ENCODE assay signal across 16 cellular contexts in the genomic region with DNA sequence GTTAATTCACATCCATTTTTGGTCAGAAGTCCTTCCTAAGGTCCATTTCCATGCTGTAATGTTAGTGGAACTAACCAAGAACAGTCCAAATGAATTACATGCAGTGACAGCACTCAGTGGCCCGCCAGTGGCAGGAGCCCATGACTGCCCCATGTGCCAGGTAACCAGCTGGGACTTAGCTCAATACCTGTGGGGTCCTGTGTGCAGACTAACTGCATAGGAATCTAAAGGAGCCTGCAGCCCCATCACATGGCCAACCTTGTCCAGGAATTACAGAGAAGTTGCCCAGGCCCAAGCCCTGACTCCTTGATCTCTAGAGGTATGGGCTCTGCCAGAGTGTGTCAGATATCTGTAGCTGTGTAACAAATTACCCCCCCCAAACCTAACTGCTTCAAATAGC. TPM values are rescaled to one million over a fixed set of nuclear protein-coding genes. Genes with fewer than 3 reads are reported as not detected.
DNase-seq lines count a peak whose midpoint lies in the region; ATAC-seq and TF ChIP-seq lines count a peak whose summit lies in the region.
"Had no signal": no experiment of that assay in that cellular context is flagged by ENCODE, and none has a peak within 500 bp of the region (broad histone marks: within the 10 kb centered on the region; RNA-seq: fewer than 3 reads in every experiment).

No MANE protein-coding gene starts in this region.

- H3K27me3 Mint-ChIP-seq in CD4-positive, alpha-beta memory T cell, result peaks cover 6 to 7% of the 10 kb centered on the region in 2 donors

- no peak for TF ChIP-seq EP300 in suprapubic skin (IDR thresholded peaks at IDR 0.05)

- H3K4me3 ChIP-seq in BLaER1 (no peak overlapping the region), DND-41 (ENCODE audit: low read depth in 1 of 2, low read length in 2 of 2) (no peak overlapping the region), suprapubic skin (no peak overlapping the region)
- H3K4me3 ChIP-seq in CD4-positive, alpha-beta memory T cell (ENCODE audit: low read length in 2 of 2), result no peak overlapping the region

- intact Hi-C loops in CD4-positive, alpha-beta memory T cell (cut with micrococcal nuclease), result no loop called here

- no peak overlapping the region for H2AFZ ChIP-seq in DND-41 (ENCODE audit: low read depth, low read length)

- ATAC-seq in DND-41 (ENCODE audit: insufficient read depth, low read depth), result no peak

- no peak overlapping the region for H3K27ac ChIP-seq in BLaER1
- peak overlapping the region; percentile 97 for H3K27ac ChIP-seq in DND-41 (ENCODE audit: low read length)
- H3K27ac ChIP-seq in suprapubic skin, result no peak overlapping the region
- H3K27ac ChIP-seq in CD4-positive, alpha-beta memory T cell (ENCODE audit: low read depth, low read length), result no peak overlapping the region

- no peak overlapping the region for H3K4me3 Mint-ChIP-seq in CD4-positive, alpha-beta memory T cell
- H3K4me3 Mint-ChIP-seq: CD4-positive, CD25-positive, alpha-beta regulatory T cell; H9 had no signal

- H3K36me3 Mint-ChIP-seq in CD4-positive, alpha-beta memory T cell, result peaks cover 0 to 6% of the 10 kb centered on the region in 2 donors

- H3K9me3 Mint-ChIP-seq in CD4-positive, alpha-beta memory T cell, result peaks cover 6 to 22% (median 16%) of the 10 kb centered on the region in 8 donors

- H3K4me1 Mint-ChIP-seq in CD4-positive, alpha-beta memory T cell, result no peaks in the 10 kb centered on the region
- H3K4me1 Mint-ChIP-seq: H9 had no signal

- CTCF ChIA-PET in CD4-positive, alpha-beta memory T cell (lab: Charles Lee; ENCODE audit: partially characterized antibody), result interaction anchor here (0.9 to 1.2 kb wide), 3 partner anchors 19 to 40 kb away, joined by 3 read pairs; no protein-coding TSS in a partner anchor

- no peak for DNase-seq in DND-41
- peak; percentile 42 for DNase-seq in islet precursor cell
- DNase-seq in suprapubic skin (ENCODE audit: low spot score in 2 of 2), result peak; percentile 12 to 24
- DNase-seq in CD4-positive, alpha-beta memory T cell, result no peak
- no peak for DNase-seq in NCI-H1417 (lab: John Stamatoyannopoulos, UW)
- no peak for DNase-seq in AG08396 (ENCODE audit: low spot score)
- DNase-seq: ACHN; CD4-positive, CD25-positive, alpha-beta regulatory T cell; IMR-90; Kasumi-1; NCI-H1930; SIG-M5 had no signal

- no peak for TF ChIP-seq POLR2A in suprapubic skin (IDR thresholded peaks at IDR 0.05)

- H3K27ac Mint-ChIP-seq in CD4-positive, alpha-beta memory T cell, result no peak overlapping the region
- H3K27ac Mint-ChIP-seq: CD4-positive, CD25-positive, alpha-beta regulatory T cell; H9 had no signal

- H3K9me3 ChIP-seq in BLaER1 (peaks cover 40% of the 10 kb centered on the region), DND-41 (ENCODE audit: insufficient read depth, low read length, severe bottlenecking) (peaks cover 22% of the 10 kb centered on the region), suprapubic skin (peaks cover 9% of the 10 kb centered on the region)
- no peaks in the 10 kb centered on the region for H3K9me3 ChIP-seq in CD4-positive, alpha-beta memory T cell (ENCODE audit: control insufficient read depth in 1 of 2, low read length in 2 of 2)

- H4K20me1 ChIP-seq in BLaER1 (no peaks in the 10 kb centered on the region), DND-41 (ENCODE audit: insufficient read depth, low read length) (no peaks in the 10 kb centered on the region)

- WGBS in suprapubic skin, result 86% methylated on average over 1 of the region's 1 CpG

- H3K27me3 ChIP-seq in BLaER1, result no peaks in the 10 kb centered on the region
- H3K27me3 ChIP-seq in DND-41 (ENCODE audit: insufficient read depth, low read length, poor library complexity), result no peaks in the 10 kb centered on the region
- H3K27me3 ChIP-seq in suprapubic skin, result no peaks in the 10 kb centered on the region
- H3K27me3 ChIP-seq in CD4-positive, alpha-beta memory T cell (ENCODE audit: insufficient read depth, low read length), result no peaks in the 10 kb centered on the region

- peak overlapping the region; percentile 24; the same call in 1 of the 2 replicates for H3K4me2 ChIP-seq in BLaER1
- H3K4me2 ChIP-seq in DND-41 (ENCODE audit: insufficient read depth, low read length), result no peak overlapping the region

- TF ChIP-seq CTCF in DND-41 (IDR thresholded peaks at IDR 0.05; ENCODE audit: borderline replicate concordance, extremely low read depth, low read length, poor library complexity, severe bottlenecking), result no peak
- TF ChIP-seq CTCF in suprapubic skin (IDR thresholded peaks at IDR 0.05), result no peak

- POLR2A ChIA-PET in CD4-positive, alpha-beta memory T cell (lab: Charles Lee; ENCODE audit: partially characterized antibody), result no interaction called here

- H3K4me1 ChIP-seq in BLaER1 (peaks cover 65% of the 10 kb centered on the region), DND-41 (ENCODE audit: insufficient read depth, low read length) (peaks cover 100% of the 10 kb centered on the region), suprapubic skin (peaks cover 1% of the 10 kb centered on the region)
- no peaks in the 10 kb centered on the region for H3K4me1 ChIP-seq in CD4-positive, alpha-beta memory T cell (ENCODE audit: insufficient read depth, low read length)

- H3K79me2 ChIP-seq in DND-41 (ENCODE audit: insufficient read depth, low read length), result peaks cover 55% of the 10 kb centered on the region

- H3K36me3 ChIP-seq in BLaER1, result no peaks in the 10 kb centered on the region
- H3K36me3 ChIP-seq in DND-41 (ENCODE audit: insufficient read depth, low read length), result peaks cover 69% of the 10 kb centered on the region
- no peaks in the 10 kb centered on the region for H3K36me3 ChIP-seq in suprapubic skin
- H3K36me3 ChIP-seq in CD4-positive, alpha-beta memory T cell (ENCODE audit: insufficient read depth, low read length), result no peaks in the 10 kb centered on the region

- no peak overlapping the region for H3K9ac ChIP-seq in BLaER1
- no peak overlapping the region for H3K9ac ChIP-seq in DND-41 (ENCODE audit: low read depth, low read length)

RNA-seq across cellular contexts. Expression of a gene that starts 35.4 kb away (rescaled TPM):
- under 1 TPM in 2 of 4 donors, not detected in 2; 0.48 to 0.52 TPM for total RNA-seq in suprapubic skin
- total RNA-seq in CD4-positive, alpha-beta memory T cell, result not detected
- polyA plus RNA-seq in CD4-positive, alpha-beta memory T cell, result not detected
- total RNA-seq: CD4-positive, CD25-positive, alpha-beta regulatory T cell; G401; HT1080; IMR-90 had no signal
- polyA plus RNA-seq: CD4-positive, CD25-positive, alpha-beta regulatory T cell; IMR-90 had no signal

Comparison
In these comparisons a context has a peak if more than half of its experiments do, and no peak if none do; other contexts are left out.
1. DNase-seq: peak in islet precursor cell (single experiment) and suprapubic skin (2 of 2); none in DND-41 (single experiment), CD4-positive, alpha-beta memory T cell (0 of 5), NCI-H1417 (0 of 3) and AG08396 (single experiment).